16 cellular contexts compared by ENCODE assay signal in the genomic region with DNA sequence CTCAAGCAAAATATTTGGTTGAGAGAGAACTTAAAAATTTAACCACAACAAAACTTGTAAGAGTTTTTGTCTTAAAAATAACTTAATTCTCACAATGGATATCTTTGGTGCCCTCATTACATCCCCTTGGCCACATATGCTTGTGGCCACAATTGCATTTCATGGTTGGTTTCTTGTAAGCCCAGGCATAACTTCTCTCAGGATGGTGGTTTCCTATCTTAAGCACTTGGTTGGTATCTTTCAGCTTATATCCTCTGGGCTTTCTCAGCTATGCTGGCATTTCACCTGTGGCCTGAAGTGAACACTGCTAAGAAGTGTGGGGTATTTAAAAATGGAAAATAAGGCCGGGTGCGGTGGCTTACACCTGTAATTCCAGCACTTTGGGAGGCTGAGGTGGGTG.
DNase-seq lines count a peak whose midpoint lies in the region; ATAC-seq and TF ChIP-seq lines count a peak whose summit lies in the region.
"Had no signal": no experiment of that assay in that cellular context is flagged by ENCODE, and none has a peak within 500 bp of the region (broad histone marks: within the 10 kb centered on the region; RNA-seq: fewer than 3 reads in every experiment).

No MANE protein-coding gene starts in this region.

- H3K4me3 Mint-ChIP-seq in mesothelial cell of epicardium = no peak overlapping the region
- H3K4me3 Mint-ChIP-seq: CD4-positive, alpha-beta T cell; HFFc6 had no signal

- no peak overlapping the region for H3K4me3 ChIP-seq in MM.1S (ENCODE audit: low read length)
- no peak overlapping the region for H3K4me3 ChIP-seq in osteoblast (ENCODE audit: insufficient read depth, low read length)

- no peak for TF ChIP-seq CTCF in MM.1S (IDR thresholded peaks at IDR 0.05; ENCODE audit: low read length)
- TF ChIP-seq CTCF in osteoblast (IDR thresholded peaks at IDR 0.05; ENCODE audit: extremely low read depth, low read depth, low read length) = no peak
- no peak for TF ChIP-seq CTCF in mesothelial cell of epicardium (IDR thresholded peaks at IDR 0.05; ENCODE audit: unreplicated experiment)

- H3K4me1 ChIP-seq in MM.1S (ENCODE audit: low read length) = no peaks in the 10 kb centered on the region
- H3K4me1 ChIP-seq in osteoblast (ENCODE audit: insufficient read depth, low read length) = no peaks in the 10 kb centered on the region
- H3K4me1 ChIP-seq: Caco-2 had no signal

- no peaks in the 10 kb centered on the region for H3K27me3 ChIP-seq in MM.1S (replicated peaks; ENCODE audit: insufficient read depth, low read length)
- no peaks in the 10 kb centered on the region for H3K27me3 ChIP-seq in osteoblast (ENCODE audit: insufficient read depth, low read length)

- H3K9me3 ChIP-seq in MM.1S (replicated peaks; ENCODE audit: insufficient read depth, low read length) (no peaks in the 10 kb centered on the region), osteoblast (ENCODE audit: low read depth, low read length) (no peaks in the 10 kb centered on the region)
- H3K9me3 ChIP-seq: Caco-2 had no signal

- no peaks in the 10 kb centered on the region for H3K36me3 Mint-ChIP-seq in mesothelial cell of epicardium

- no peaks in the 10 kb centered on the region for H3K9me2 ChIP-seq in MM.1S (replicated peaks; ENCODE audit: insufficient read depth, low read length)

- H3F3A ChIP-seq in MM.1S (ENCODE audit: insufficient read depth, low read length) = no peaks in the 10 kb centered on the region

- H3K27ac ChIP-seq in MM.1S (ENCODE audit: low read length) (no peak overlapping the region), osteoblast (ENCODE audit: low read depth, low read length) (no peak overlapping the region)
- H3K27ac ChIP-seq: C4-2B, HL-60 had no signal

- no peaks in the 10 kb centered on the region for H3K36me3 ChIP-seq in MM.1S (replicated peaks; ENCODE audit: insufficient read depth, low read length)
- no peaks in the 10 kb centered on the region for H3K36me3 ChIP-seq in osteoblast (ENCODE audit: insufficient read depth, low read length)

- no peaks in the 10 kb centered on the region for H4K20me1 ChIP-seq in MM.1S (ENCODE audit: insufficient read depth, low read length)
- no peaks in the 10 kb centered on the region for H4K20me1 ChIP-seq in osteoblast (ENCODE audit: insufficient read depth, low read length)

- H3K9ac ChIP-seq in MM.1S (ENCODE audit: low read length) = no peak overlapping the region

- H3K4me2 ChIP-seq in MM.1S (ENCODE audit: low read depth, low read length) (no peak overlapping the region), osteoblast (ENCODE audit: insufficient read depth, low read length) (no peak overlapping the region)

- H3K27me3 Mint-ChIP-seq in mesothelial cell of epicardium (ENCODE audit: low read depth) = no peaks in the 10 kb centered on the region
- H3K27me3 Mint-ChIP-seq: CD4-positive, alpha-beta T cell had no signal

- ATAC-seq in GM18868 (IDR thresholded peaks at IDR 0.05; ENCODE audit: unreplicated experiment) = peak; percentile 42
- ATAC-seq: HCT116 had no signal

- peaks cover 3% of the 10 kb centered on the region for H3K4me1 Mint-ChIP-seq in mesothelial cell of epicardium

- H3K79me2 ChIP-seq in MM.1S (ENCODE audit: low read length) (no peaks in the 10 kb centered on the region), osteoblast (ENCODE audit: insufficient read depth, low read length) (no peaks in the 10 kb centered on the region)

- H2AFZ ChIP-seq in MM.1S (ENCODE audit: low read length) (no peak overlapping the region), osteoblast (ENCODE audit: low read length) (no peak overlapping the region)

- peak; percentile 40 for DNase-seq in MM.1S
- peak; percentile 25 for DNase-seq in osteoblast (ENCODE audit: insufficient read length, low spot score, missing footprints)
- DNase-seq in germinal center (ENCODE audit: low spot score) = no peak
- DNase-seq in mesothelial cell of epicardium (ENCODE audit: low spot score in 2 of 2, unreplicated experiment in 2 of 2) = no peak
- no peak for DNase-seq in amniotic stem cell (lab: John Stamatoyannopoulos, UW)
- DNase-seq: ACHN; AML-193; Caco-2; CD4-positive, alpha-beta T cell; GOT3; H7; HFFc6 had no signal

- H3K9me3 Mint-ChIP-seq in mesothelial cell of epicardium = peaks cover 17% of the 10 kb centered on the region
- H3K9me3 Mint-ChIP-seq: CD4-positive, alpha-beta T cell; HFFc6 had no signal

- no peak overlapping the region for H3K27ac Mint-ChIP-seq in mesothelial cell of epicardium
- H3K27ac Mint-ChIP-seq: CD4-positive, alpha-beta T cell; HFFc6 had no signal

Comparison
In these comparisons a context has a peak if more than half of its experiments do, and no peak if none do; other contexts are left out.
1. DNase-seq: peak in MM.1S (single experiment) and osteoblast (single experiment); none in germinal center (single experiment), mesothelial cell of epicardium (0 of 2) and amniotic stem cell (single experiment).